Comparison of ENCODE assay signal across 9 cellular contexts in genomic region chr3:129313415-129313982, GRCh38. TPM values are rescaled to one million over a fixed set of nuclear protein-coding genes. Genes with fewer than 3 reads are reported as not detected.
DNase-seq lines count a peak whose midpoint lies in the region; ATAC-seq, FAIRE-seq and TF ChIP-seq lines count a peak whose summit lies in the region.
"Had no signal": no experiment of that assay in that cellular context is flagged by ENCODE, and none has a peak within 500 bp of the region (broad histone marks: within the 10 kb centered on the region; RNA-seq: fewer than 3 reads in every experiment).

No MANE protein-coding gene starts in this region.

- H3K27me3 ChIP-seq in esophagus squamous epithelium: no peaks in the 10 kb centered on the region

- CTCF ChIA-PET in RWPE1 (lab: Yijun Ruan, JAX): no interaction called here

- intact Hi-C loops in esophagus squamous epithelium (cut with DNase I): no loop called here

- H3K4me3 ChIP-seq in esophagus squamous epithelium: peak overlapping the region in 3 of 4 donors; percentile 78 to 96 (median 87)

- TF ChIP-seq POLR2A in esophagus squamous epithelium (IDR thresholded peaks at IDR 0.05): no peak

- H3K27ac ChIP-seq in RWPE1: peak overlapping the region; percentile 89
- H3K27ac ChIP-seq in esophagus squamous epithelium: peak overlapping the region; percentile 90 to 95 (median 90)

- no peak for ATAC-seq in GM18520 (IDR thresholded peaks at IDR 0.05; ENCODE audit: unreplicated experiment)

- H3K4me1 ChIP-seq in esophagus squamous epithelium: peaks cover 20 to 68% (median 44%) of the 10 kb centered on the region in 3 donors

- H3K9me3 ChIP-seq in esophagus squamous epithelium: no peaks in the 10 kb centered on the region

- DNase-seq in NCI-H82 (lab: John Stamatoyannopoulos, UW) (peak; percentile 62), NCI-H82 treated with DMSO at 0.1 percent for 48 hours (lab: John Stamatoyannopoulos, UW; ENCODE audit: unreplicated experiment) (no peak), RWPE1 (ENCODE audit: low spot score) (no peak), esophagus squamous epithelium (lab: John Stamatoyannopoulos, UW) (no peak), UCSD-AML1 (lab: John Stamatoyannopoulos, UW; ENCODE audit: unreplicated experiment) (no peak), RCC 7860 (ENCODE audit: low spot score) (no peak)
- peak; percentile 33 for DNase-seq in stimulated activated CD8-positive, alpha-beta memory T cell treated with anti-CD3 and anti-CD28 coated beads, Interleukin-4, amount 100 ng/mL, for 48 hours

- POLR2A ChIA-PET in RWPE1 (lab: Yijun Ruan, JAX; ENCODE audit: low non-redundant PET): interaction anchor here (0.8 kb wide), 1 partner anchor 34 kb away, joined by 3 read pairs; no protein-coding TSS in a partner anchor

- 50% methylated on average over 1 of the region's 1 CpG; no CpG with 5 or more reads in 1 of the 2 donors for WGBS in esophagus squamous epithelium, 2 donors

- no peak for FAIRE-seq in RCC 7860 (lab: Jason Lieb, UNC)
- FAIRE-seq: keratinocyte had no signal

- H3K36me3 ChIP-seq in esophagus squamous epithelium: no peaks in the 10 kb centered on the region

- TF ChIP-seq CTCF in RWPE1 (conservative IDR thresholded peaks at IDR 0.05; ENCODE audit: low read depth): no peak
- TF ChIP-seq CTCF in esophagus squamous epithelium (IDR thresholded peaks at IDR 0.05): no peak

RNA-seq across cellular contexts. Expression of gene HMCES, which starts 34.8 kb away (rescaled TPM):
- 10 to 100 TPM; 24.2 to 32.7 (median 29.7) TPM for total RNA-seq in esophagus squamous epithelium

Comparison
In these comparisons a context has a peak if more than half of its experiments do, and no peak if none do; other contexts are left out.
1. DNase-seq: peak in NCI-H82 (single experiment) and stimulated activated CD8-positive, alpha-beta memory T cell treated with anti-CD3 and anti-CD28 coated beads, Interleukin-4, amount 100 ng/mL, for 48 hours (single experiment); none in NCI-H82 treated with DMSO at 0.1 percent for 48 hours (single experiment), RWPE1 (single experiment), esophagus squamous epithelium (single experiment), UCSD-AML1 (single experiment) and RCC 7860 (single experiment).